In the genomic region with DNA sequence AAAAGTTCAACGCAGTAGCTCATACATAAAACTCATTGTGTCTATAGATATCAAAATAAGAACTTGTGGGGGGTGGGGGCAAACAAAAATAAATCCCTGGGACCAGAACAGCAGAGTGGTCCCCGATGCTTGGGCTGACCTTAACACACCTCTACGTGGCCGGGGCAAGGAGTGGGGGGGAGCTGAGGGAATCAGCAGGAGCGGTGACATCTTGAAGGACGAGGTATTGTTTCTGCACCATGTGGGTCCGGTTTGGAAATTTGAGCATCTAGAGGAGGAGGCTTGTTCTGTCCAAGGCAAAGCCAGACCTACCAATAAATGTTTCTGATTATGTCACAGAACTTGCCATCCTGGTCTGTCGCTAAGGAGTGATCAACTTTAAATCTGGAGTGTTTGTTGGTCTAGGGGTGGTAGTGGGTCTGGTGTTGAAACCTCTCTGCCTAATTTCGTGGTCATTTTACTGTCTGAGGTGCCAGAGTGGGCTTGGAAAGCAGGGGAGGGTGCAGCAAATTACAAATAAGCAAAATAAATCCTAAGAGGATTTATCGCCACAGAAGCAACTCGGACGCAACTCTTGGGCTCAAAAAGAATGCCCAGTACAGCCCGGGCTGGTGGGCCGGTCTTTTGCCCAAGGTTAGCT, we compare ENCODE assay signal across 8 cellular contexts.
DNase-seq lines count a peak whose midpoint lies in the region; ATAC-seq and TF ChIP-seq lines count a peak whose summit lies in the region.

No MANE protein-coding gene starts in this region.

- peak; percentile 1 for DNase-seq in SW480 (ENCODE audit: low spot score)
- no peak for DNase-seq in fibroblast of pulmonary artery (ENCODE audit: low read depth)
- no peak for DNase-seq in retinal pigment epithelial cell (ENCODE audit: low read depth)
- no peak for DNase-seq in islet precursor cell
- no peak for DNase-seq in SHP77 (lab: John Stamatoyannopoulos, UW)
- DNase-seq in SIG-M5 (lab: John Stamatoyannopoulos, UW): no peak

- no peak for ATAC-seq in HG03095 (IDR thresholded peaks at IDR 0.05; ENCODE audit: unreplicated experiment)

- peak overlapping the region; percentile 59; the same call in 1 of the 2 replicates for H3K4me3 ChIP-seq in GM08714 (ENCODE audit: low read length)
- H3K4me3 ChIP-seq in fibroblast of pulmonary artery (replicated peaks; ENCODE audit: low read depth, low read length): peak overlapping the region; percentile 67
- H3K4me3 ChIP-seq in retinal pigment epithelial cell (ENCODE audit: low read length): peak overlapping the region; percentile 60

- TF ChIP-seq CTCF in fibroblast of pulmonary artery (IDR thresholded peaks at IDR 0.05; ENCODE audit: low read length, missing control alignments) (no peak), retinal pigment epithelial cell (conservative IDR thresholded peaks at IDR 0.05; ENCODE audit: low read depth, low read length) (no peak)
